In the genomic region with DNA sequence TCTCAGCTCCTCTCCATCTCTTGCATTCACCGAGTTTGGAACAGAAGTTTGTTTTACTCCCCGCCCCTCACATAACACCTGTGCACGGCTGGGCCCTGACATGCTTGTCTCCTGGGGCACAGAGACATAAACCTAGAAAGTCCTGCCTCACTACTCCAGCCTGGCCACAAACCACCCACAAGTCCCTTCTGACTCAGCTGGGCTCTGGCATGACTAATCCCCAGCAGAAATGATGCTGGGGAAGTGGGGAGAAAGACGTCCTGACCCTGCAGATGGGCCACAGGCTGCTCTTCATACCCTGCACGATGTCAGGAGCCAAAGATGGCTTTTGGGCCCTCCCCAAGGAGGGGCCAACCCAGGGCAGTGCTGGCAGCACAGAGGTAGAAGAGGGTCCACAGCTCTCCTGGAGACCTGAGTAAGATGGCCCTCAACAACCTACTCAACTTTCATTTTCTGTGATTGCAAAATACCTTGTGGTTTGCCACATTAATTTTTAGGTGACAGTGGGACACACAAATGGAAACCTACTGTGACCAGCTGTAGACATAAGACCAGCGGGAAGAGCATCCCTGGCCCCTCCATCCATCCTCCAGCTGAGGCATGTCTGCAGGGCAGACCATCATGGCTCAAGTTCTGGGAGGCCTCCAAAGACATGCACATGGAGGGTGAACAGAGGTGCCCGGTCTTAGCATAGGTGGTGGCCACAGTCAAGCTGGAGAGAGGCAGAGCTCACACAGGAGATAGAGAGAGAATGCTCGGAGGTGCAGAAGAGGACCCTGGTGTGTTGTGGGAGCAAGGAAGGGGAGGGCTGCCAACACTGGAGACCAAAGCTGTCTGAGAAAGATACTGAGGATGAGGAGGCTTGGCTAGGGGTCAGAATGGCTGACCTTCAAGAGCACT, we compare ENCODE assay signal across 8 cellular contexts. TPM values are rescaled to one million over a fixed set of nuclear protein-coding genes. Genes with fewer than 3 reads are reported as not detected.
DNase-seq lines count a peak whose midpoint lies in the region; ATAC-seq and TF ChIP-seq lines count a peak whose summit lies in the region.

No MANE protein-coding gene starts in this region.

- peaks cover 10% of the 10 kb centered on the region for H3K4me1 ChIP-seq in ACC112 (ENCODE audit: control insufficient read depth, insufficient read depth, low read length, unreplicated experiment)
- peaks cover 52 to 59% of the 10 kb centered on the region in 2 donors for H3K4me1 ChIP-seq in gastrocnemius medialis

- H2AFZ ChIP-seq in ACC112 (ENCODE audit: low read length, unreplicated experiment), result no peak overlapping the region

- in situ Hi-C loops in gastrocnemius medialis (cut with MboI; ENCODE audit: low sequenced_read_pairs in 4 of 4), result no loop called here

- TF ChIP-seq CTCF in gastrocnemius medialis (IDR thresholded peaks at IDR 0.05 in 4 of 5, conservative IDR thresholded peaks at IDR 0.05 in 1 of 5), result no peak

- H3K4me3 ChIP-seq in ACC112 (ENCODE audit: low read depth, low read length), result peak overlapping the region; percentile 46; the same call in 1 of the 2 replicates
- no peak overlapping the region for H3K4me3 ChIP-seq in gastrocnemius medialis

- intact Hi-C loops in gastrocnemius medialis (cut with DNase I; ENCODE audit: low total_unique reads), result no loop called here

- no peak for TF ChIP-seq POLR2A in gastrocnemius medialis (IDR thresholded peaks at IDR 0.05)

- H3K79me2 ChIP-seq in ACC112 (ENCODE audit: control insufficient read depth, insufficient read depth, low read length, unreplicated experiment), result no peaks in the 10 kb centered on the region

- H3K9me3 ChIP-seq in gastrocnemius medialis, result no peaks in the 10 kb centered on the region

- H3K27me3 ChIP-seq in ACC112 (ENCODE audit: insufficient read depth, low read length) (no peaks in the 10 kb centered on the region), gastrocnemius medialis (no peaks in the 10 kb centered on the region)

- H3K27ac ChIP-seq in ACC112 (ENCODE audit: low read depth, low read length) (no peak overlapping the region), angular gyrus (ENCODE audit: low read depth, low read length) (peak overlapping the region; percentile 19), gastrocnemius medialis (peak overlapping the region; percentile 56 to 84 (median 75))

- ATAC-seq in GM19324 (IDR thresholded peaks at IDR 0.05; ENCODE audit: low FRiP score, unreplicated experiment) (peak; percentile 79), HG03196 (IDR thresholded peaks at IDR 0.05; ENCODE audit: unreplicated experiment) (peak; percentile 94), gastrocnemius medialis (peak; percentile 33 to 50)

- H3K36me3 ChIP-seq in ACC112 (ENCODE audit: insufficient read depth, low read length) (no peaks in the 10 kb centered on the region), gastrocnemius medialis (peaks cover 0 to 7% of the 10 kb centered on the region in 2 donors)

- peak; percentile 59 for DNase-seq in SKM-1 (lab: John Stamatoyannopoulos, UW; ENCODE audit: unreplicated experiment)
- DNase-seq in gastrocnemius medialis, result no peak
- DNase-seq in NCI-H2227 treated with DMSO at 0.1 percent for 48 hours (lab: John Stamatoyannopoulos, UW), result no peak
- no peak for DNase-seq in NCI-H748 (lab: John Stamatoyannopoulos, UW; ENCODE audit: unreplicated experiment)

RNA-seq across cellular contexts. Expression of a gene that starts 40.0 kb away (rescaled TPM):
- 10 to 100 TPM in 1 of 4 donors, 1 to 10 TPM in 3; 5.9 to 14.1 (median 8.0) TPM for total RNA-seq in gastrocnemius medialis

Comparison
In these comparisons a context has a peak if more than half of its experiments do, and no peak if none do; other contexts are left out.
1. ATAC-seq: peak in every context shown above with its lines; median percentile 94 in HG03196; 79 in GM19324; 42 in gastrocnemius medialis.